2 cellular contexts compared by ENCODE assay signal in the genomic region with DNA sequence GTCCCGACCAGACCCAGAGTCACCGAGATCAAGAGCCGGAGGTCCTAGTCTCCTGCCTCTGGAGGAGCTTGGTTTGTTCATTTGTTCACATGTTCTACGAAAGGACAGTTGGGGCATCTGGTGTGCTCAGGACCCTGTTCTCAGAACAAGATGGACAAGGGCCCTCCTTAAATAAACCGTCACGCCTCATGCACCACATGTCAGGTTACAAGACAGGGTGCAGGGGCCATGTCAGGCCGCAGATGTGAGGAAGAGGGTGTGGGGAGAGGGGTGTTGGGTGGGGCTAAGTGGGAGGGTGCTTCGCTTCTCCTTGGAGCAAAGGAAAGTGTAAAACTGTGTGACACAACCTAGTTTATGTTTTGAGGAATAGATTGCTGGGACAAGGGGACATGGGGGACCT. TPM values are rescaled to one million over a fixed set of nuclear protein-coding genes. Genes with fewer than 3 reads are reported as not detected.
"Had no signal": no experiment of that assay in that cellular context is flagged by ENCODE, and none has a peak within 500 bp of the region (broad histone marks: within the 10 kb centered on the region; RNA-seq: fewer than 3 reads in every experiment).

No MANE protein-coding gene starts in this region.

RNA-seq across cellular contexts. Expression of a gene that starts 9.0 kb away (rescaled TPM):
- total RNA-seq: GM23248, IMR-90 had no signal
- polyA plus RNA-seq: GM23248 had no signal
